1 cellular context compared by ENCODE assay signal in genomic region chr11:75323609-75324008, GRCh38.
TF ChIP-seq lines count a peak whose summit lies in the region.

No MANE protein-coding gene starts in this region.

TF ChIP-seq in HepG2, 621 proteins besides CTCF, POLR2A, EP300 and RAD21 (continued from another document and continues in another):
- TF ChIP-seq NONO (IDR thresholded peaks at IDR 0.05) (no peak), NONO (CRISPR knock-in tag; conservative IDR thresholded peaks at IDR 0.05) (no peak), ZNF75D (CRISPR knock-in tag; IDR thresholded peaks at IDR 0.05; ENCODE audit: borderline replicate concordance) (no peak), ZBTB42 (CRISPR knock-in tag; IDR thresholded peaks at IDR 0.05) (no peak), ETV6 (CRISPR knock-in tag; conservative IDR thresholded peaks at IDR 0.05) (no peak), ZNF17 (CRISPR knock-in tag; IDR thresholded peaks at IDR 0.05) (no peak), SMAD9 (CRISPR knock-in tag; IDR thresholded peaks at IDR 0.05) (no peak), BRF2 (CRISPR knock-in tag; IDR thresholded peaks at IDR 0.05) (no peak), ZFP37 (CRISPR knock-in tag; IDR thresholded peaks at IDR 0.05; ENCODE audit: borderline replicate concordance) (no peak), ZNF12 (CRISPR knock-in tag; IDR thresholded peaks at IDR 0.05) (no peak), KDM3A (CRISPR knock-in tag; IDR thresholded peaks at IDR 0.05; ENCODE audit: low read depth) (no peak), REL (CRISPR knock-in tag; conservative IDR thresholded peaks at IDR 0.05) (no peak), XBP1 (CRISPR knock-in tag; IDR thresholded peaks at IDR 0.05) (no peak), ASH2L (IDR thresholded peaks at IDR 0.05; ENCODE audit: insufficient read length, low read depth, low read length) (peak; percentile 19), SMARCE1 (IDR thresholded peaks at IDR 0.05; ENCODE audit: borderline replicate concordance) (no peak), ZNF180 (CRISPR knock-in tag; IDR thresholded peaks at IDR 0.05; ENCODE audit: borderline replicate concordance, low read depth) (no peak), GATAD1 (CRISPR knock-in tag; IDR thresholded peaks at IDR 0.05) (peak; percentile 41; the same call in 1 of the 2 replicates), MEF2D (CRISPR knock-in tag; IDR thresholded peaks at IDR 0.05) (0 out of 2 replicates have a peak, but pooled peaks have one; percentile 20), SNRNP70 (IDR thresholded peaks at IDR 0.05; ENCODE audit: low read depth, low read length) (no peak), CBFB (CRISPR knock-in tag; IDR thresholded peaks at IDR 0.05) (no peak), PREB (CRISPR knock-in tag; IDR thresholded peaks at IDR 0.05) (no peak), NCOA1 (CRISPR knock-in tag; IDR thresholded peaks at IDR 0.05) (no peak), KDM4B (CRISPR knock-in tag; IDR thresholded peaks at IDR 0.05) (no peak), ZNF580 (CRISPR knock-in tag; IDR thresholded peaks at IDR 0.05; ENCODE audit: borderline replicate concordance, low read depth) (no peak), PPARG (CRISPR knock-in tag; conservative IDR thresholded peaks at IDR 0.05) (peak; percentile 33; the same call in 1 of the 2 replicates), ZNF44 (CRISPR knock-in tag; IDR thresholded peaks at IDR 0.05) (no peak), NFIB (CRISPR knock-in tag; IDR thresholded peaks at IDR 0.05; ENCODE audit: borderline replicate concordance) (no peak), ZNF18 (CRISPR knock-in tag; IDR thresholded peaks at IDR 0.05; ENCODE audit: insufficient replicate concordance) (no peak), NFYC (CRISPR knock-in tag; IDR thresholded peaks at IDR 0.05) (no peak), ZFP82 (CRISPR knock-in tag; IDR thresholded peaks at IDR 0.05; ENCODE audit: borderline replicate concordance) (no peak), DMAP1 (CRISPR knock-in tag; IDR thresholded peaks at IDR 0.05) (no peak), ZNF782 (CRISPR knock-in tag; IDR thresholded peaks at IDR 0.05; ENCODE audit: borderline replicate concordance) (no peak)
- TF ChIP-seq, protein P1, sequence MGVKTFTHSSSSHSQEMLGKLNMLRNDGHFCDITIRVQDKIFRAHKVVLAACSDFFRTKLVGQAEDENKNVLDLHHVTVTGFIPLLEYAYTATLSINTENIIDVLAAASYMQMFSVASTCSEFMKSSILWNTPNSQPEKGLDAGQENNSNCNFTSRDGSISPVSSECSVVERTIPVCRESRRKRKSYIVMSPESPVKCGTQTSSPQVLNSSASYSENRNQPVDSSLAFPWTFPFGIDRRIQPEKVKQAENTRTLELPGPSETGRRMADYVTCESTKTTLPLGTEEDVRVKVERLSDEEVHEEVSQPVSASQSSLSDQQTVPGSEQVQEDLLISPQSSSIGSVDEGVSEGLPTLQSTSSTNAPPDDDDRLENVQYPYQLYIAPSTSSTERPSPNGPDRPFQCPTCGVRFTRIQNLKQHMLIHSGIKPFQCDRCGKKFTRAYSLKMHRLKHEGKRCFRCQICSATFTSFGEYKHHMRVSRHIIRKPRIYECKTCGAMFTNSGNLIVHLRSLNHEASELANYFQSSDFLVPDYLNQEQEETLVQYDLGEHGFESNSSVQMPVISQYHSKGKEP (CRISPR knock-in tag; IDR thresholded peaks at IDR 0.05) = no peak
- TF ChIP-seq, protein P2, sequence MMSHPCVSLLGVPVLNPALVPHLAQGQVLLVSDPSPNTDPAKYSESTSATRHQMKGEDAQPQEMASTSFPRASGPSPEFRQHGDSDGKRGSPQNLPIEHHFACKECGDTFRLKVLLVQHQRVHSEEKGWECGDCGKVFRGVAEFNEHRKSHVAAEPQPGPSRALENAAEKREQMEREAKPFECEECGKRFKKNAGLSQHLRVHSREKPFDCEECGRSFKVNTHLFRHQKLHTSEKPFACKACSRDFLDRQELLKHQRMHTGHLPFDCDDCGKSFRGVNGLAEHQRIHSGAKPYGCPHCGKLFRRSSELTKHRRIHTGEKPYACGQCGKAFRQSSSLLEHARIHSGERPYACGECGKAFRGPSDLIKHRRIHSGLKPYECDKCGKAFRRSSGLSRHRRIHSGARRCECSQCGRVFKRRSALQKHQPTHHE (CRISPR knock-in tag; IDR thresholded peaks at IDR 0.05; ENCODE audit: borderline replicate concordance) = no peak
- TF ChIP-seq, protein P3, sequence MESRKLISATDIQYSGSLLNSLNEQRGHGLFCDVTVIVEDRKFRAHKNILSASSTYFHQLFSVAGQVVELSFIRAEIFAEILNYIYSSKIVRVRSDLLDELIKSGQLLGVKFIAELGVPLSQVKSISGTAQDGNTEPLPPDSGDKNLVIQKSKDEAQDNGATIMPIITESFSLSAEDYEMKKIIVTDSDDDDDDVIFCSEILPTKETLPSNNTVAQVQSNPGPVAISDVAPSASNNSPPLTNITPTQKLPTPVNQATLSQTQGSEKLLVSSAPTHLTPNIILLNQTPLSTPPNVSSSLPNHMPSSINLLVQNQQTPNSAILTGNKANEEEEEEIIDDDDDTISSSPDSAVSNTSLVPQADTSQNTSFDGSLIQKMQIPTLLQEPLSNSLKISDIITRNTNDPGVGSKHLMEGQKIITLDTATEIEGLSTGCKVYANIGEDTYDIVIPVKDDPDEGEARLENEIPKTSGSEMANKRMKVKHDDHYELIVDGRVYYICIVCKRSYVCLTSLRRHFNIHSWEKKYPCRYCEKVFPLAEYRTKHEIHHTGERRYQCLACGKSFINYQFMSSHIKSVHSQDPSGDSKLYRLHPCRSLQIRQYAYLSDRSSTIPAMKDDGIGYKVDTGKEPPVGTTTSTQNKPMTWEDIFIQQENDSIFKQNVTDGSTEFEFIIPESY (CRISPR knock-in tag; IDR thresholded peaks at IDR 0.05) = no peak
- TF ChIP-seq, protein P4, sequence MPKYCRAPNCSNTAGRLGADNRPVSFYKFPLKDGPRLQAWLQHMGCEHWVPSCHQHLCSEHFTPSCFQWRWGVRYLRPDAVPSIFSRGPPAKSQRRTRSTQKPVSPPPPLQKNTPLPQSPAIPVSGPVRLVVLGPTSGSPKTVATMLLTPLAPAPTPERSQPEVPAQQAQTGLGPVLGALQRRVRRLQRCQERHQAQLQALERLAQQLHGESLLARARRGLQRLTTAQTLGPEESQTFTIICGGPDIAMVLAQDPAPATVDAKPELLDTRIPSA (CRISPR knock-in tag; IDR thresholded peaks at IDR 0.05; ENCODE audit: borderline replicate concordance) = no peak
- TF ChIP-seq, protein P5, sequence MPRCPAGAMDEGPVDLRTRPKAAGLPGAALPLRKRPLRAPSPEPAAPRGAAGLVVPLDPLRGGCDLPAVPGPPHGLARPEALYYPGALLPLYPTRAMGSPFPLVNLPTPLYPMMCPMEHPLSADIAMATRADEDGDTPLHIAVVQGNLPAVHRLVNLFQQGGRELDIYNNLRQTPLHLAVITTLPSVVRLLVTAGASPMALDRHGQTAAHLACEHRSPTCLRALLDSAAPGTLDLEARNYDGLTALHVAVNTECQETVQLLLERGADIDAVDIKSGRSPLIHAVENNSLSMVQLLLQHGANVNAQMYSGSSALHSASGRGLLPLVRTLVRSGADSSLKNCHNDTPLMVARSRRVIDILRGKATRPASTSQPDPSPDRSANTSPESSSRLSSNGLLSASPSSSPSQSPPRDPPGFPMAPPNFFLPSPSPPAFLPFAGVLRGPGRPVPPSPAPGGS (CRISPR knock-in tag; IDR thresholded peaks at IDR 0.05) = no peak
- TF ChIP-seq, protein P6, sequence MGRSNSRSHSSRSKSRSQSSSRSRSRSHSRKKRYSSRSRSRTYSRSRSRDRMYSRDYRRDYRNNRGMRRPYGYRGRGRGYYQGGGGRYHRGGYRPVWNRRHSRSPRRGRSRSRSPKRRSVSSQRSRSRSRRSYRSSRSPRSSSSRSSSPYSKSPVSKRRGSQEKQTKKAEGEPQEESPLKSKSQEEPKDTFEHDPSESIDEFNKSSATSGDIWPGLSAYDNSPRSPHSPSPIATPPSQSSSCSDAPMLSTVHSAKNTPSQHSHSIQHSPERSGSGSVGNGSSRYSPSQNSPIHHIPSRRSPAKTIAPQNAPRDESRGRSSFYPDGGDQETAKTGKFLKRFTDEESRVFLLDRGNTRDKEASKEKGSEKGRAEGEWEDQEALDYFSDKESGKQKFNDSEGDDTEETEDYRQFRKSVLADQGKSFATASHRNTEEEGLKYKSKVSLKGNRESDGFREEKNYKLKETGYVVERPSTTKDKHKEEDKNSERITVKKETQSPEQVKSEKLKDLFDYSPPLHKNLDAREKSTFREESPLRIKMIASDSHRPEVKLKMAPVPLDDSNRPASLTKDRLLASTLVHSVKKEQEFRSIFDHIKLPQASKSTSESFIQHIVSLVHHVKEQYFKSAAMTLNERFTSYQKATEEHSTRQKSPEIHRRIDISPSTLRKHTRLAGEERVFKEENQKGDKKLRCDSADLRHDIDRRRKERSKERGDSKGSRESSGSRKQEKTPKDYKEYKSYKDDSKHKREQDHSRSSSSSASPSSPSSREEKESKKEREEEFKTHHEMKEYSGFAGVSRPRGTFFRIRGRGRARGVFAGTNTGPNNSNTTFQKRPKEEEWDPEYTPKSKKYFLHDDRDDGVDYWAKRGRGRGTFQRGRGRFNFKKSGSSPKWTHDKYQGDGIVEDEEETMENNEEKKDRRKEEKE (IDR thresholded peaks at IDR 0.05) = no peak
- TF ChIP-seq, protein P7, sequence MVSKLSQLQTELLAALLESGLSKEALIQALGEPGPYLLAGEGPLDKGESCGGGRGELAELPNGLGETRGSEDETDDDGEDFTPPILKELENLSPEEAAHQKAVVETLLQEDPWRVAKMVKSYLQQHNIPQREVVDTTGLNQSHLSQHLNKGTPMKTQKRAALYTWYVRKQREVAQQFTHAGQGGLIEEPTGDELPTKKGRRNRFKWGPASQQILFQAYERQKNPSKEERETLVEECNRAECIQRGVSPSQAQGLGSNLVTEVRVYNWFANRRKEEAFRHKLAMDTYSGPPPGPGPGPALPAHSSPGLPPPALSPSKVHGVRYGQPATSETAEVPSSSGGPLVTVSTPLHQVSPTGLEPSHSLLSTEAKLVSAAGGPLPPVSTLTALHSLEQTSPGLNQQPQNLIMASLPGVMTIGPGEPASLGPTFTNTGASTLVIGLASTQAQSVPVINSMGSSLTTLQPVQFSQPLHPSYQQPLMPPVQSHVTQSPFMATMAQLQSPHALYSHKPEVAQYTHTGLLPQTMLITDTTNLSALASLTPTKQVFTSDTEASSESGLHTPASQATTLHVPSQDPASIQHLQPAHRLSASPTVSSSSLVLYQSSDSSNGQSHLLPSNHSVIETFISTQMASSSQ (IDR thresholded peaks at IDR 0.05; ENCODE audit: low read depth) = peak; percentile 75
- TF ChIP-seq, protein P7 (CRISPR knock-in tag; IDR thresholded peaks at IDR 0.05; ENCODE audit: borderline replicate concordance) = peak; percentile 36; the same call in 1 of the 2 replicates
- TF ChIP-seq, protein P8, sequence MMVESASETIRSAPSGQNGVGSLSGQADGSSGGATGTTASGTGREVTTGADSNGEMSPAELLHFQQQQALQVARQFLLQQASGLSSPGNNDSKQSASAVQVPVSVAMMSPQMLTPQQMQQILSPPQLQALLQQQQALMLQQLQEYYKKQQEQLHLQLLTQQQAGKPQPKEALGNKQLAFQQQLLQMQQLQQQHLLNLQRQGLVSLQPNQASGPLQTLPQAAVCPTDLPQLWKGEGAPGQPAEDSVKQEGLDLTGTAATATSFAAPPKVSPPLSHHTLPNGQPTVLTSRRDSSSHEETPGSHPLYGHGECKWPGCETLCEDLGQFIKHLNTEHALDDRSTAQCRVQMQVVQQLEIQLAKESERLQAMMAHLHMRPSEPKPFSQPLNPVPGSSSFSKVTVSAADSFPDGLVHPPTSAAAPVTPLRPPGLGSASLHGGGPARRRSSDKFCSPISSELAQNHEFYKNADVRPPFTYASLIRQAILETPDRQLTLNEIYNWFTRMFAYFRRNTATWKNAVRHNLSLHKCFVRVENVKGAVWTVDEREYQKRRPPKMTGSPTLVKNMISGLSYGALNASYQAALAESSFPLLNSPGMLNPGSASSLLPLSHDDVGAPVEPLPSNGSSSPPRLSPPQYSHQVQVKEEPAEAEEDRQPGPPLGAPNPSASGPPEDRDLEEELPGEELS (CRISPR knock-in tag; IDR thresholded peaks at IDR 0.05) = peak; percentile 74; the same call in 1 of the 2 replicates
